In genomic region chr6:31733734-31734133, GRCh38 we compare ENCODE assay signal across 8 cellular contexts. TPM values are rescaled to one million over a fixed set of nuclear protein-coding genes. Genes with fewer than 3 reads are reported as not detected.
A peak's percentile ranks its signal among the peaks of the same experiment; 100 is the strongest.
DNase-seq lines count a peak whose midpoint lies in the region; ATAC-seq and TF ChIP-seq lines count a peak whose summit lies in the region.
"Had no signal": no experiment of that assay in that cellular context is flagged by ENCODE, and none has a peak within 500 bp of the region (broad histone marks: within the 10 kb centered on the region; RNA-seq: fewer than 3 reads in every experiment).

No MANE protein-coding gene starts in this region.

- DNase-seq in mammary epithelial cell (no peak), gastrocnemius medialis (no peak), NAMALWA (ENCODE audit: low spot score) (no peak), NK-92 (lab: John Stamatoyannopoulos, UW; ENCODE audit: unreplicated experiment) (no peak)
- DNase-seq: NCI-H1436 treated with DMSO at 0.1 percent for 48 hours had no signal

- CTCF ChIA-PET in mammary epithelial cell (lab: Charles Lee; ENCODE audit: low non-redundant PET): no interaction called here

- no peak for TF ChIP-seq POLR2A in gastrocnemius medialis (IDR thresholded peaks at IDR 0.05)

- no peaks in the 10 kb centered on the region for H3K27me3 ChIP-seq in mammary epithelial cell (ENCODE audit: insufficient read depth, low read length)
- H3K27me3 ChIP-seq in gastrocnemius medialis: peaks cover 0 to 12% (median 5%) of the 10 kb centered on the region in 3 donors

- H3K4me2 ChIP-seq in mammary epithelial cell (ENCODE audit: insufficient read depth, low read depth, low read length): peak overlapping the region; percentile 76

- WGBS in mammary epithelial cell (ENCODE audit: low coverage, missing lambda C conversion rate): 88% methylated on average over 3 of the region's 4 CpGs

- dilution Hi-C loops in mammary epithelial cell (cut with HindIII; ENCODE audit: low sequenced_read_pairs): loop anchor here (5.0 kb wide), 1 partner anchor 41 kb away; no protein-coding TSS in a partner anchor

- H4K20me1 ChIP-seq in mammary epithelial cell (ENCODE audit: insufficient read depth, low read length): no peaks in the 10 kb centered on the region

- in situ Hi-C loops in mammary epithelial cell (cut with MboI; ENCODE audit: low sequenced_read_pairs in 2 of 2): no loop called here
- in situ Hi-C loops in gastrocnemius medialis (cut with MboI; ENCODE audit: low sequenced_read_pairs in 4 of 4): no loop called here

- H3K9me3 ChIP-seq in KOPT-K1 (ENCODE audit: insufficient read depth, low read length, poor library complexity, severe bottlenecking): no peaks in the 10 kb centered on the region
- H3K9me3 ChIP-seq in mammary epithelial cell (replicated peaks; ENCODE audit: insufficient read depth, low read length): no peaks in the 10 kb centered on the region
- no peaks in the 10 kb centered on the region for H3K9me3 ChIP-seq in gastrocnemius medialis

- intact Hi-C loops in mammary epithelial cell (cut with micrococcal nuclease): loop anchor here (2.0 to 10.0 kb wide), 4 partner anchors 31 to 461 kb away; partner anchors contain the start of genes ABHD16A, ATP6V1G2, DDX39B and GPSM3
- intact Hi-C loops in gastrocnemius medialis (cut with DNase I; ENCODE audit: low total_unique reads): loop anchor here (10.0 kb wide), 1 partner anchor 241 kb away; the partner anchor contains the start of gene DXO

- H3K36me3 ChIP-seq in KOPT-K1 (ENCODE audit: insufficient read depth, low read length): peaks cover 44% of the 10 kb centered on the region
- peaks cover 26% of the 10 kb centered on the region for H3K36me3 ChIP-seq in mammary epithelial cell (ENCODE audit: insufficient read depth, low read length)
- H3K36me3 ChIP-seq in gastrocnemius medialis: peaks cover 0 to 15% of the 10 kb centered on the region in 2 donors

- TF ChIP-seq CTCF in mammary epithelial cell (conservative IDR thresholded peaks at IDR 0.05 in 1 of 2, IDR thresholded peaks at IDR 0.05 in 1 of 2; ENCODE audit: extremely low read depth in 1 of 2, insufficient read depth in 1 of 2, low read depth in 1 of 2, low read length in 2 of 2): no peak
- TF ChIP-seq CTCF in gastrocnemius medialis (IDR thresholded peaks at IDR 0.05 in 4 of 5, conservative IDR thresholded peaks at IDR 0.05 in 1 of 5): no peak

- peaks cover 51% of the 10 kb centered on the region for H3K79me2 ChIP-seq in mammary epithelial cell (ENCODE audit: insufficient read depth, low read length)

- peak overlapping the region in 1 of 3 experiments; percentile 89 for H3K4me3 ChIP-seq in mammary epithelial cell (replicated peaks in 1 of 3; ENCODE audit: insufficient read depth in 1 of 3, low read depth in 2 of 3, low read length in 3 of 3)
- H3K4me3 ChIP-seq in gastrocnemius medialis: no peak overlapping the region

- ATAC-seq in gastrocnemius medialis (no peak), HG03139 (IDR thresholded peaks at IDR 0.05; ENCODE audit: unreplicated experiment) (no peak)

- BruUV-seq in mammary epithelial cell (replicated peaks; lab: Mats Ljungman, UMichigan): no TSS peak

- no peak overlapping the region for H3K9ac ChIP-seq in mammary epithelial cell (ENCODE audit: insufficient read depth, low read length)

- H3K27ac ChIP-seq in KOPT-K1 (ENCODE audit: low read depth, low read length, poor library complexity, severe bottlenecking): peak overlapping the region; percentile 98
- H3K27ac ChIP-seq in mammary epithelial cell (ENCODE audit: insufficient read depth, low read depth, low read length): peak overlapping the region; percentile 29
- peak overlapping the region; percentile 79 to 85 (median 82) for H3K27ac ChIP-seq in gastrocnemius medialis

- peaks cover 43% of the 10 kb centered on the region for H3K4me1 ChIP-seq in mammary epithelial cell (ENCODE audit: insufficient read depth, low read length)
- H3K4me1 ChIP-seq in gastrocnemius medialis: peaks cover 17 to 19% of the 10 kb centered on the region in 2 donors

- no peak overlapping the region for H2AFZ ChIP-seq in mammary epithelial cell (ENCODE audit: low read depth, low read length)

RNA-seq across cellular contexts. Expression of gene CLIC1, which starts 2.6 kb away (rescaled TPM):
- total RNA-seq in mammary epithelial cell: 100 to 1,000 TPM; 343 to 506 TPM
- 872 TPM for polyA plus RNA-seq in mammary epithelial cell
- polyA minus RNA-seq in mammary epithelial cell: 679 TPM
- 10 to 100 TPM; 20.9 to 41.3 (median 26.3) TPM for total RNA-seq in gastrocnemius medialis

RNA-seq across cellular contexts. Expression of gene DDAH2, which starts 4.6 kb away (rescaled TPM):
- 10 to 100 TPM in 1 of 2 donors, 1 to 10 TPM in 1; 7.7 to 27.7 TPM for total RNA-seq in mammary epithelial cell
- polyA plus RNA-seq in mammary epithelial cell: 6.7 TPM
- 5.6 TPM for polyA minus RNA-seq in mammary epithelial cell
- 10 to 100 TPM; 10.6 to 24.2 (median 15.4) TPM for total RNA-seq in gastrocnemius medialis

RNA-seq across cellular contexts. Expression of gene MSH5, which starts 6.1 kb away (rescaled TPM):
- 10 to 100 TPM in 1 of 2 donors, 1 to 10 TPM in 1; 9.3 to 28.3 TPM for total RNA-seq in mammary epithelial cell
- polyA plus RNA-seq in mammary epithelial cell: 12.3 TPM
- 57.7 TPM for polyA minus RNA-seq in mammary epithelial cell
- 1 to 10 TPM in 3 of 4 donors, under 1 TPM in 1; 0.35 to 7.8 (median 1.6) TPM for total RNA-seq in gastrocnemius medialis

RNA-seq across cellular contexts. Expression of gene MPIG6B, which starts 10.6 kb away (rescaled TPM):
- total RNA-seq in mammary epithelial cell (not detected), gastrocnemius medialis (not detected)
- 0.09 TPM for polyA plus RNA-seq in mammary epithelial cell
- not detected for polyA minus RNA-seq in mammary epithelial cell
- total RNA-seq: lung microvascular endothelial cell had no signal

RNA-seq across cellular contexts. Expression of gene LY6G6C, which starts 12.2 kb away (rescaled TPM):
- total RNA-seq in mammary epithelial cell (under 1 TPM in 1 of 2 donors, not detected in 1; 0.45 TPM), gastrocnemius medialis (not detected)
- polyA plus RNA-seq in mammary epithelial cell: 0.56 TPM
- not detected for polyA minus RNA-seq in mammary epithelial cell
- total RNA-seq: lung microvascular endothelial cell had no signal

Comparison
In these comparisons a context has a peak if more than half of its experiments do, and no peak if none do; other contexts are left out.
1. H3K27ac ChIP-seq: peak in every context shown above with its lines; median percentile 98 in KOPT-K1; 82 in gastrocnemius medialis; 29 in mammary epithelial cell.
2. RNA of gene CLIC1, which starts 2.6 kb away (total RNA-seq): 343 to 506 TPM in mammary epithelial cell; 20.9 to 41.3 TPM in gastrocnemius medialis; every median in the first group is over 4 times any median in the second.